Comparison of ENCODE assay signal across 25 cellular contexts in the genomic region with DNA sequence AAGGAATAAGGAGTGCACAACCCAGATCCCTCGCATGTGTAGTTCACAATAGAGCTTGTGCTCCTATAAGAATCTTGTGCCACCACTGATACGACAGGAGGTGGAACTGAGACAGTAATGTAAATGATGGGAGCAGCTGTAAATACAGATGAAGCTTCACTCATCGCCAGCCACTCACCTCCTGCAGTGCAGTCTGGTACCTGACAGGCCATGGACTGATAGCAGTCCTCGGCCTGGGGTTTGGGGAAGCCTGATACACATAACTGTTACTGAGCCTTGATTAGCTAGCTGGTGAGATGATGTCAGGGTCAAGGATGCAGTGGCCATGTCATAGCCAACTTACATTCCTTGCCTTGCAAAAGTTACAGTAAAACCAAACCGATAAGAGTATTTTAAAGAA.
"Had no signal": no experiment of that assay in that cellular context is flagged by ENCODE, and none has a peak within 500 bp of the region (broad histone marks: within the 10 kb centered on the region; RNA-seq: fewer than 3 reads in every experiment).

No MANE protein-coding gene starts in this region.

- H3K27me3 ChIP-seq: neutrophil, pancreas, right lobe of liver, sigmoid colon, suprapubic skin, testis, tibial artery, transverse colon, upper lobe of right lung, vagina had no signal

- H3K36me3 ChIP-seq: pancreas, prostate gland, right lobe of liver, transverse colon had no signal

- H3K9me3 ChIP-seq: neutrophil, pancreas, prostate gland, right lobe of liver, sigmoid colon, suprapubic skin, testis, tibial artery, transverse colon, upper lobe of right lung, vagina had no signal

- DNase-seq: naive B cell; naive thymus-derived CD8-positive, alpha-beta T cell; nephron progenitor cell; nucleus accumbens; pancreas; retina; right lobe of liver; sigmoid colon; small intestine; stimulated activated CD4-positive, alpha-beta T cell treated with anti-CD3 and anti-CD28 coated beads, Interleukin-15, amount 100 ng/mL, for 24 hours; stimulated activated CD4-positive, alpha-beta T cell treated with anti-CD3 and anti-CD28 coated beads, Interleukin-2, amount 100 ng/mL, for 24 hours; stimulated activated CD4-positive, alpha-beta T cell treated with anti-CD3 and anti-CD28 coated beads, Interleukin-2, amount 100 ng/mL, for 48 hours; stimulated activated CD4-positive, alpha-beta T cell treated with anti-CD3 and anti-CD28 coated beads, Interleukin-4, amount 100 ng/mL, for 24 hours; stimulated activated naive CD4-positive, alpha-beta T cell; stimulated activated naive CD8-positive, alpha-beta T cell treated with anti-CD3 and anti-CD28 coated beads, Interleukin-15, amount 100 ng/mL, for 72 hours; stimulated activated naive CD8-positive, alpha-beta T cell treated with anti-CD3 and anti-CD28 coated beads, Interleukin-15, Interleukin-2, amounts not matched to agents 100 U/mL and 50 U/mL, for 24 hours; substantia nigra; testis; tibial artery; transverse colon; upper lobe of right lung had no signal

- H3K4me3 ChIP-seq: pancreas, prostate gland, right lobe of liver, sigmoid colon, suprapubic skin, testis, tibial artery, transverse colon, upper lobe of right lung, vagina had no signal

- H3K27ac ChIP-seq: neutrophil, pancreas, prostate gland, right lobe of liver, sigmoid colon, suprapubic skin, testis, tibial artery, transverse colon, upper lobe of right lung, vagina had no signal

- H3K4me1 ChIP-seq: pancreas, prostate gland, right lobe of liver, suprapubic skin, tibial artery, transverse colon, upper lobe of right lung, vagina had no signal
